In genomic region chr19:50835103-50835784, GRCh38 we compare ENCODE assay signal across 8 cellular contexts. TPM values are rescaled to one million over a fixed set of nuclear protein-coding genes. Genes with fewer than 3 reads are reported as not detected.
DNase-seq lines count a peak whose midpoint lies in the region; ATAC-seq and TF ChIP-seq lines count a peak whose summit lies in the region.

No MANE protein-coding gene starts in this region.

- H3K27me3 ChIP-seq in CD8-positive, alpha-beta memory T cell (ENCODE audit: insufficient read depth, low read length, poor library complexity, severe bottlenecking): peaks cover 10% of the 10 kb centered on the region
- H3K27me3 ChIP-seq in MM.1S (replicated peaks; ENCODE audit: insufficient read depth, low read length): peaks cover 60% of the 10 kb centered on the region
- H3K27me3 ChIP-seq in dorsolateral prefrontal cortex: peaks cover 0 to 43% (median 6%) of the 10 kb centered on the region in 45 donors

- peak overlapping the region; percentile 49 for H3K4me3 ChIP-seq in CD8-positive, alpha-beta memory T cell (ENCODE audit: low read length)
- H3K4me3 ChIP-seq in MM.1S (ENCODE audit: low read length) (peak overlapping the region; percentile 50; the same call in 1 of the 2 replicates), dorsolateral prefrontal cortex (peak overlapping the region; percentile 17 to 80 (median 60))

- H4K20me1 ChIP-seq in MM.1S (ENCODE audit: insufficient read depth, low read length): no peaks in the 10 kb centered on the region

- no peaks in the 10 kb centered on the region for H3K9me2 ChIP-seq in MM.1S (replicated peaks; ENCODE audit: insufficient read depth, low read length)

- H3K27ac Mint-ChIP-seq in CD8-positive, alpha-beta memory T cell: no peak overlapping the region
- H3K27ac Mint-ChIP-seq in naive B cell: peak overlapping the region in 1 of 6 donors; percentile 22

- no peaks in the 10 kb centered on the region for H3K36me3 ChIP-seq in CD8-positive, alpha-beta memory T cell (ENCODE audit: insufficient read depth, low read length)
- H3K36me3 ChIP-seq in MM.1S (replicated peaks; ENCODE audit: insufficient read depth, low read length): no peaks in the 10 kb centered on the region

- H3K79me2 ChIP-seq in MM.1S (ENCODE audit: low read length): no peaks in the 10 kb centered on the region

- no peaks in the 10 kb centered on the region for H3K9me3 ChIP-seq in CD8-positive, alpha-beta memory T cell (ENCODE audit: low read length)
- no peaks in the 10 kb centered on the region for H3K9me3 ChIP-seq in MM.1S (replicated peaks; ENCODE audit: insufficient read depth, low read length)

- no peak overlapping the region for H3K9ac ChIP-seq in MM.1S (ENCODE audit: low read length)

- H3K4me1 ChIP-seq in CD8-positive, alpha-beta memory T cell (ENCODE audit: insufficient read depth, low read length): peaks cover 13% of the 10 kb centered on the region
- no peaks in the 10 kb centered on the region for H3K4me1 ChIP-seq in MM.1S (ENCODE audit: low read length)

- no peak overlapping the region for H3K27ac ChIP-seq in CD8-positive, alpha-beta memory T cell (ENCODE audit: low read depth, low read length)
- H3K27ac ChIP-seq in MM.1S (ENCODE audit: low read length): no peak overlapping the region
- no peak overlapping the region for H3K27ac ChIP-seq in dorsolateral prefrontal cortex

- H3K4me3 Mint-ChIP-seq in CD8-positive, alpha-beta memory T cell: peak overlapping the region; percentile 20 to 81 (median 70)
- peak overlapping the region; percentile 78 to 95 (median 86) for H3K4me3 Mint-ChIP-seq in naive B cell

- H3K27me3 Mint-ChIP-seq in CD8-positive, alpha-beta memory T cell: peaks cover 25 to 61% of the 10 kb centered on the region in 2 donors
- H3K27me3 Mint-ChIP-seq in naive B cell: peaks cover 13 to 61% (median 61%) of the 10 kb centered on the region in 3 donors

- no peaks in the 10 kb centered on the region for H3K36me3 Mint-ChIP-seq in CD8-positive, alpha-beta memory T cell
- H3K36me3 Mint-ChIP-seq in naive B cell: peaks cover 0 to 17% of the 10 kb centered on the region in 2 donors

- peak overlapping the region; percentile 30; the same call in 1 of the 2 replicates for H2AFZ ChIP-seq in MM.1S (ENCODE audit: low read length)

- H3F3A ChIP-seq in MM.1S (ENCODE audit: insufficient read depth, low read length): no peaks in the 10 kb centered on the region

- DNase-seq in CD8-positive, alpha-beta memory T cell: no peak
- DNase-seq in MM.1S (no peak), dorsolateral prefrontal cortex (no peak), naive B cell (no peak), activated gamma-delta T cell treated with Interleukin-2 at 50 U/mL for 16 hours (no peak), AG08396 (ENCODE audit: low spot score) (no peak)
- DNase-seq in activated CD4-positive, CD25-positive, alpha-beta regulatory T cell (lab: John Stamatoyannopoulos, UW): no peak

- peak overlapping the region; percentile 73; the same call in 1 of the 2 replicates for H3K4me2 ChIP-seq in MM.1S (ENCODE audit: low read depth, low read length)

- ATAC-seq in naive B cell (ENCODE audit: low read depth in 2 of 2): no peak
- no peak for ATAC-seq in GM19397 (IDR thresholded peaks at IDR 0.05; ENCODE audit: unreplicated experiment)

- peaks cover 11 to 15% (median 13%) of the 10 kb centered on the region in 3 donors for H3K4me1 Mint-ChIP-seq in CD8-positive, alpha-beta memory T cell
- H3K4me1 Mint-ChIP-seq in naive B cell: peaks cover 10 to 25% (median 21%) of the 10 kb centered on the region in 3 donors

- intact Hi-C loops in dorsolateral prefrontal cortex (cut with DNase I): no loop called here

- POLR2A ChIA-PET in CD8-positive, alpha-beta memory T cell (lab: Charles Lee): no interaction called here

- TF ChIP-seq CTCF in MM.1S (IDR thresholded peaks at IDR 0.05; ENCODE audit: low read length): no peak
- TF ChIP-seq CTCF in dorsolateral prefrontal cortex (IDR thresholded peaks at IDR 0.05 in 54 of 56, conservative IDR thresholded peaks at IDR 0.05 in 2 of 56; ENCODE audit: low read depth in 1 of 56, partially characterized antibody in 56 of 56): no peak

- CTCF ChIA-PET in CD8-positive, alpha-beta memory T cell (lab: Charles Lee): no interaction called here

- H3K9me3 Mint-ChIP-seq in CD8-positive, alpha-beta memory T cell: peaks cover 0 to 2% (median 0%) of the 10 kb centered on the region in 5 donors
- peaks cover 0 to 4% (median under 1%) of the 10 kb centered on the region in 7 donors for H3K9me3 Mint-ChIP-seq in naive B cell

RNA-seq across cellular contexts. Expression of gene KLK15, which starts 1.9 kb away (rescaled TPM):
- total RNA-seq in CD8-positive, alpha-beta memory T cell: not detected
- not detected for polyA plus RNA-seq in CD8-positive, alpha-beta memory T cell
- not detected for total RNA-seq in dorsolateral prefrontal cortex
- polyA plus RNA-seq in naive B cell (ENCODE audit: low read depth in 6 of 6): not detected

RNA-seq across cellular contexts. Expression of gene KLK1, which starts 11.7 kb away (rescaled TPM):
- under 1 TPM; 0.27 to 0.39 TPM for total RNA-seq in CD8-positive, alpha-beta memory T cell
- polyA plus RNA-seq in CD8-positive, alpha-beta memory T cell: not detected
- under 1 TPM in 6 of 120 experiments, not detected in 114; 0.52 to 0.88 (median 0.76) TPM for total RNA-seq in dorsolateral prefrontal cortex
- 1 to 10 TPM; 1.2 to 6.7 (median 2.0) TPM for polyA plus RNA-seq in naive B cell (ENCODE audit: low read depth in 6 of 6)

RNA-seq across cellular contexts. Expression of gene KLK3, which starts 19.5 kb away (rescaled TPM):
- not detected for total RNA-seq in CD8-positive, alpha-beta memory T cell
- polyA plus RNA-seq in CD8-positive, alpha-beta memory T cell: not detected
- total RNA-seq in dorsolateral prefrontal cortex: under 1 TPM in 3 of 120 experiments, not detected in 117; 0.34 to 0.56 (median 0.44) TPM
- not detected for polyA plus RNA-seq in naive B cell (ENCODE audit: low read depth in 6 of 6)

RNA-seq across cellular contexts. Expression of gene KLK2, which starts 38.0 kb away (rescaled TPM):
- total RNA-seq in CD8-positive, alpha-beta memory T cell: not detected
- not detected for polyA plus RNA-seq in CD8-positive, alpha-beta memory T cell
- 1 to 10 TPM in 1 of 120 experiments, under 1 TPM in 7, not detected in 112; 0.17 to 1.5 (median 0.57) TPM for total RNA-seq in dorsolateral prefrontal cortex
- polyA plus RNA-seq in naive B cell (ENCODE audit: low read depth in 6 of 6): under 1 TPM in 2 of 6 donors, not detected in 4; 0.36 to 0.47 TPM

RNA-seq across cellular contexts. Expression of gene ACP4, which starts 45.0 kb away (rescaled TPM):
- total RNA-seq in CD8-positive, alpha-beta memory T cell: not detected
- not detected for polyA plus RNA-seq in CD8-positive, alpha-beta memory T cell
- not detected for total RNA-seq in dorsolateral prefrontal cortex
- not detected for polyA plus RNA-seq in naive B cell (ENCODE audit: low read depth in 6 of 6)
